In genomic region chr9:85898288-85898802, GRCh38 we compare ENCODE assay signal across 19 cellular contexts.
"Had no signal": no experiment of that assay in that cellular context is flagged by ENCODE, and none has a peak within 500 bp of the region (broad histone marks: within the 10 kb centered on the region; RNA-seq: fewer than 3 reads in every experiment).

No MANE protein-coding gene starts in this region.

- H3K4me3 Mint-ChIP-seq: activated CD4-positive, alpha-beta T cell treated with anti-CD3 and anti-CD28 coated beads, Interleukin-2, amount 10 ng/mL, durations not matched to agents 7 days and 5 days; activated CD8-positive, alpha-beta T cell treated with anti-CD3 and anti-CD28 coated beads, Interleukin-2, amount 10 ng/mL, durations not matched to agents 7 days and 5 days; activated naive CD4-positive, alpha-beta T cell treated with anti-CD3 and anti-CD28 coated beads, Interleukin-2, amount 50 U/mL, for 24 hours; activated T-cell treated with anti-CD3 and anti-CD28 coated beads, Interleukin-2, amount 50 U/mL, for 4 hours; naive B cell; neural progenitor cell; stimulated activated naive CD8-positive, alpha-beta T cell treated with anti-CD3 and anti-CD28 coated beads, Interleukin-15, Interleukin-2, amounts not matched to agents 100 ng/mL and 50 ng/mL, for 24 hours; type B pancreatic cell had no signal

- H3K36me3 ChIP-seq: ascending aorta, neural progenitor cell, prostate gland, right atrium auricular region had no signal

- H3K36me3 Mint-ChIP-seq: type B pancreatic cell had no signal

- H3K4me3 ChIP-seq: ascending aorta, coronary artery, mucosa of descending colon, neural progenitor cell, prostate gland, right atrium auricular region had no signal

- H3K4me1 ChIP-seq: ascending aorta, neural progenitor cell, prostate gland, right atrium auricular region had no signal

- H3K27me3 ChIP-seq: ascending aorta, neural progenitor cell, right atrium auricular region had no signal

- FAIRE-seq: endometrium, frontal cortex, kidney had no signal

- H2AFZ ChIP-seq: neural progenitor cell had no signal

- H3K27me3 Mint-ChIP-seq: activated naive CD4-positive, alpha-beta T cell treated with anti-CD3 and anti-CD28 coated beads, Interleukin-2, amount 50 U/mL, for 24 hours; naive B cell; stimulated activated naive CD8-positive, alpha-beta T cell treated with anti-CD3 and anti-CD28 coated beads, Interleukin-15, Interleukin-2, amounts not matched to agents 100 ng/mL and 50 ng/mL, for 24 hours; type B pancreatic cell had no signal

- H3K4me1 Mint-ChIP-seq: neural progenitor cell had no signal

- H3K4me2 ChIP-seq: neural progenitor cell had no signal

- H3K27ac Mint-ChIP-seq: activated CD4-positive, alpha-beta T cell treated with anti-CD3 and anti-CD28 coated beads, Interleukin-2, amount 10 ng/mL, durations not matched to agents 7 days and 5 days; activated CD8-positive, alpha-beta T cell treated with anti-CD3 and anti-CD28 coated beads, Interleukin-2, amount 10 ng/mL, durations not matched to agents 7 days and 5 days; stimulated activated naive CD8-positive, alpha-beta T cell treated with anti-CD3 and anti-CD28 coated beads, Interleukin-15, Interleukin-2, amounts not matched to agents 100 ng/mL and 50 ng/mL, for 24 hours; type B pancreatic cell had no signal

- H3K9me3 ChIP-seq: ascending aorta, mucosa of descending colon, prostate gland, right atrium auricular region had no signal

- H3K9me3 Mint-ChIP-seq: activated CD4-positive, alpha-beta T cell treated with anti-CD3 and anti-CD28 coated beads, Interleukin-2, amount 10 ng/mL, durations not matched to agents 7 days and 5 days; activated naive CD4-positive, alpha-beta T cell treated with anti-CD3 and anti-CD28 coated beads, Interleukin-2, amount 50 U/mL, for 24 hours; activated T-cell treated with anti-CD3 and anti-CD28 coated beads, Interleukin-2, amount 50 U/mL, for 4 hours; neural progenitor cell; stimulated activated naive CD8-positive, alpha-beta T cell treated with anti-CD3 and anti-CD28 coated beads, Interleukin-15, Interleukin-2, amounts not matched to agents 100 ng/mL and 50 ng/mL, for 24 hours; type B pancreatic cell had no signal

- H3K9ac ChIP-seq: neural progenitor cell had no signal

- H3K27ac ChIP-seq: ascending aorta, coronary artery, neural progenitor cell, prostate gland, right atrium auricular region had no signal

- DNase-seq: activated CD4-positive, alpha-beta T cell treated with anti-CD3 and anti-CD28 coated beads, Interleukin-2, amount 10 ng/mL, durations not matched to agents 7 days and 5 days; activated CD8-positive, alpha-beta memory T cell treated with anti-CD3 and anti-CD28 coated beads, Interleukin-2, amount 50 U/mL, for 4 hours; activated CD8-positive, alpha-beta T cell treated with anti-CD3 and anti-CD28 coated beads, Interleukin-2, amount 10 ng/mL, durations not matched to agents 7 days and 5 days; activated T-cell treated with anti-CD3 and anti-CD28 coated beads, Interleukin-2, amount 50 U/mL, for 4 hours; kidney; mucosa of descending colon; naive B cell had no signal

- ATAC-seq: activated CD4-positive, CD25-positive, alpha-beta regulatory T cell treated with anti-CD3 and anti-CD28 coated beads, Interleukin-2, amount 50 U/mL, for 24 hours; activated CD8-positive, alpha-beta T cell treated with anti-CD3 and anti-CD28 coated beads, Interleukin-2, amount 10 ng/mL, durations not matched to agents 7 days and 5 days; activated T-cell treated with anti-CD3 and anti-CD28 coated beads, Interleukin-2, amount 50 U/mL, for 4 hours; left lobe of liver; mucosa of descending colon had no signal
